Comparison of ENCODE assay signal across 1 cellular context in the genomic region with DNA sequence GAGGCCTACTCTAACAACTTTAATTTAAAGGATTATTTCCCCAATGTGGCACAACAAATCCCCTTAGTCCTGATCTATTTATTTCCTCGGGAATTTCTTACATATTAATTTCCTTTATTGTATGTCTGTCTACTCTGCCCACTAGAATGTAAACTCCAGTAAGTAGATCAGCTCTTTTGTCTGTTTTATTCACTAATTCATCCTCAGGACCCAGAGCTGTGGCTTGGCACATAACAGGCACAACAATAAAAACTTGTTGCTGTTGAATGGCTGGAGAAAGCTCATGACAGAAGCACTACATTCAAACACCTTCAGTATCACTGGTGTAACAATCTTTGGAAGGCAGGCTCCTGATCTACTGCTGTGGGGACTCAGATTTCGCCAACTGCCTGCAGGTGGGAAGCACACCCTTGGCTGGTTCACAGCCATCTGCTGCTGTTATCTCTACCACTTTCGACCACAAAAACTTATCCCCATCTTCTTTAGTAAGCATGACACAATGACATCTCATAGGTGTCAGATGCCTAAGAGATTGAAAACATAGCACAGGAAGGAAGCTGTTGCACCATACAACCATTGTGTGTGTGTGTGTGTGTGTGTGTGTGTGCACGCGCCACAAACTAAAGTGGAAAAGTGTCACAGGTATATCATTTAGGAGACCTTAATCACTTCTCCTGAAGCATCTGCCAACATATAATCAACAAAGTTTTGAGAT.
TF ChIP-seq lines count a peak whose summit lies in the region.

No MANE protein-coding gene starts in this region.

TF ChIP-seq in K562, 482 proteins besides CTCF, POLR2A, EP300 and RAD21 (continued from another document and continues in another):
- TF ChIP-seq, protein P1, sequence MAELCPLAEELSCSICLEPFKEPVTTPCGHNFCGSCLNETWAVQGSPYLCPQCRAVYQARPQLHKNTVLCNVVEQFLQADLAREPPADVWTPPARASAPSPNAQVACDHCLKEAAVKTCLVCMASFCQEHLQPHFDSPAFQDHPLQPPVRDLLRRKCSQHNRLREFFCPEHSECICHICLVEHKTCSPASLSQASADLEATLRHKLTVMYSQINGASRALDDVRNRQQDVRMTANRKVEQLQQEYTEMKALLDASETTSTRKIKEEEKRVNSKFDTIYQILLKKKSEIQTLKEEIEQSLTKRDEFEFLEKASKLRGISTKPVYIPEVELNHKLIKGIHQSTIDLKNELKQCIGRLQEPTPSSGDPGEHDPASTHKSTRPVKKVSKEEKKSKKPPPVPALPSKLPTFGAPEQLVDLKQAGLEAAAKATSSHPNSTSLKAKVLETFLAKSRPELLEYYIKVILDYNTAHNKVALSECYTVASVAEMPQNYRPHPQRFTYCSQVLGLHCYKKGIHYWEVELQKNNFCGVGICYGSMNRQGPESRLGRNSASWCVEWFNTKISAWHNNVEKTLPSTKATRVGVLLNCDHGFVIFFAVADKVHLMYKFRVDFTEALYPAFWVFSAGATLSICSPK (IDR thresholded peaks at IDR 0.05; ENCODE audit: borderline replicate concordance), result no peak
- TF ChIP-seq TAL1 (IDR thresholded peaks at IDR 0.05) (0 out of 2 replicates have a peak, but pooled peaks have one; percentile 99), ZNF589 (CRISPR knock-in tag; IDR thresholded peaks at IDR 0.05; ENCODE audit: low read depth) (peak; percentile 97), ZKSCAN8 (CRISPR knock-in tag; IDR thresholded peaks at IDR 0.05) (peak; percentile 94; the same call in 1 of the 2 replicates), ZMIZ1 (IDR thresholded peaks at IDR 0.05; ENCODE audit: low read depth in 2 of 2, low read length in 2 of 2) (peak in 1 of 2 experiments; percentile 96; a peak in 2 of 4 replicates), BDP1 (IDR thresholded peaks at IDR 0.05; ENCODE audit: insufficient read depth, insufficient read length) (no peak), ARHGAP35 (IDR thresholded peaks at IDR 0.05; ENCODE audit: partially characterized antibody) (no peak), MIER1 (IDR thresholded peaks at IDR 0.05; ENCODE audit: low read depth) (no peak; the same call in 1 of the 2 replicates), ZBTB11 (CRISPR knock-in tag; IDR thresholded peaks at IDR 0.05) (peak in 1 of 3 experiments; percentile 93; a peak in 2 of 6 replicates), MAZ (CRISPR knock-in tag; conservative IDR thresholded peaks at IDR 0.05 in 1 of 2, IDR thresholded peaks at IDR 0.05 in 1 of 2) (peak in 1 of 2 experiments; percentile 48; a peak in 3 of 4 replicates), ZNF23 (CRISPR knock-in tag; IDR thresholded peaks at IDR 0.05) (peak; percentile 65; the same call in 1 of the 2 replicates), TBL1XR1 (IDR thresholded peaks at IDR 0.05; ENCODE audit: low read length in 2 of 2) (peak; percentile 93 to 97), DDX20 (tag; IDR thresholded peaks at IDR 0.05; ENCODE audit: low read depth) (peak; percentile 25; the same call in 1 of the 2 replicates), SP1 (CRISPR knock-in tag; IDR thresholded peaks at IDR 0.05) (peak; percentile 88), TFAP4 (CRISPR knock-in tag; IDR thresholded peaks at IDR 0.05; ENCODE audit: borderline replicate concordance) (no peak), ZEB2 (IDR thresholded peaks at IDR 0.05) (peak; percentile 97), ARID3A (IDR thresholded peaks at IDR 0.05; ENCODE audit: borderline replicate concordance, low read depth, low read length) (peak; percentile 82; the same call in 1 of the 2 replicates), ZNF445 (CRISPR knock-in tag; IDR thresholded peaks at IDR 0.05; ENCODE audit: low read depth) (peak; percentile 47; the same call in 1 of the 2 replicates), THRB (CRISPR knock-in tag; conservative IDR thresholded peaks at IDR 0.05) (peak; percentile 41; the same call in 1 of the 2 replicates), E2F3 (CRISPR knock-in tag; IDR thresholded peaks at IDR 0.05) (peak; percentile 65; the same call in 1 of the 2 replicates)
- TF ChIP-seq, protein P2, sequence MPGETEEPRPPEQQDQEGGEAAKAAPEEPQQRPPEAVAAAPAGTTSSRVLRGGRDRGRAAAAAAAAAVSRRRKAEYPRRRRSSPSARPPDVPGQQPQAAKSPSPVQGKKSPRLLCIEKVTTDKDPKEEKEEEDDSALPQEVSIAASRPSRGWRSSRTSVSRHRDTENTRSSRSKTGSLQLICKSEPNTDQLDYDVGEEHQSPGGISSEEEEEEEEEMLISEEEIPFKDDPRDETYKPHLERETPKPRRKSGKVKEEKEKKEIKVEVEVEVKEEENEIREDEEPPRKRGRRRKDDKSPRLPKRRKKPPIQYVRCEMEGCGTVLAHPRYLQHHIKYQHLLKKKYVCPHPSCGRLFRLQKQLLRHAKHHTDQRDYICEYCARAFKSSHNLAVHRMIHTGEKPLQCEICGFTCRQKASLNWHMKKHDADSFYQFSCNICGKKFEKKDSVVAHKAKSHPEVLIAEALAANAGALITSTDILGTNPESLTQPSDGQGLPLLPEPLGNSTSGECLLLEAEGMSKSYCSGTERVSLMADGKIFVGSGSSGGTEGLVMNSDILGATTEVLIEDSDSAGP (CRISPR knock-in tag; IDR thresholded peaks at IDR 0.05), result peak; percentile 31; the same call in 1 of the 2 replicates
- TF ChIP-seq, protein P3, sequence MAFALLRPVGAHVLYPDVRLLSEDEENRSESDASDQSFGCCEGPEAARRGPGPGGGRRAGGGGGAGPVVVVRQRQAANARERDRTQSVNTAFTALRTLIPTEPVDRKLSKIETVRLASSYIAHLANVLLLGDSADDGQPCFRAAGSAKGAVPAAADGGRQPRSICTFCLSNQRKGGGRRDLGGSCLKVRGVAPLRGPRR (CRISPR knock-in tag; IDR thresholded peaks at IDR 0.05), result peak; percentile 86; the same call in 1 of the 2 replicates
- TF ChIP-seq, protein P4, sequence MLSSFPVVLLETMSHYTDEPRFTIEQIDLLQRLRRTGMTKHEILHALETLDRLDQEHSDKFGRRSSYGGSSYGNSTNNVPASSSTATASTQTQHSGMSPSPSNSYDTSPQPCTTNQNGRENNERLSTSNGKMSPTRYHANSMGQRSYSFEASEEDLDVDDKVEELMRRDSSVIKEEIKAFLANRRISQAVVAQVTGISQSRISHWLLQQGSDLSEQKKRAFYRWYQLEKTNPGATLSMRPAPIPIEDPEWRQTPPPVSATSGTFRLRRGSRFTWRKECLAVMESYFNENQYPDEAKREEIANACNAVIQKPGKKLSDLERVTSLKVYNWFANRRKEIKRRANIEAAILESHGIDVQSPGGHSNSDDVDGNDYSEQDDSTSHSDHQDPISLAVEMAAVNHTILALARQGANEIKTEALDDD (IDR thresholded peaks at IDR 0.05), result peak; percentile 54
- TF ChIP-seq, protein P5, sequence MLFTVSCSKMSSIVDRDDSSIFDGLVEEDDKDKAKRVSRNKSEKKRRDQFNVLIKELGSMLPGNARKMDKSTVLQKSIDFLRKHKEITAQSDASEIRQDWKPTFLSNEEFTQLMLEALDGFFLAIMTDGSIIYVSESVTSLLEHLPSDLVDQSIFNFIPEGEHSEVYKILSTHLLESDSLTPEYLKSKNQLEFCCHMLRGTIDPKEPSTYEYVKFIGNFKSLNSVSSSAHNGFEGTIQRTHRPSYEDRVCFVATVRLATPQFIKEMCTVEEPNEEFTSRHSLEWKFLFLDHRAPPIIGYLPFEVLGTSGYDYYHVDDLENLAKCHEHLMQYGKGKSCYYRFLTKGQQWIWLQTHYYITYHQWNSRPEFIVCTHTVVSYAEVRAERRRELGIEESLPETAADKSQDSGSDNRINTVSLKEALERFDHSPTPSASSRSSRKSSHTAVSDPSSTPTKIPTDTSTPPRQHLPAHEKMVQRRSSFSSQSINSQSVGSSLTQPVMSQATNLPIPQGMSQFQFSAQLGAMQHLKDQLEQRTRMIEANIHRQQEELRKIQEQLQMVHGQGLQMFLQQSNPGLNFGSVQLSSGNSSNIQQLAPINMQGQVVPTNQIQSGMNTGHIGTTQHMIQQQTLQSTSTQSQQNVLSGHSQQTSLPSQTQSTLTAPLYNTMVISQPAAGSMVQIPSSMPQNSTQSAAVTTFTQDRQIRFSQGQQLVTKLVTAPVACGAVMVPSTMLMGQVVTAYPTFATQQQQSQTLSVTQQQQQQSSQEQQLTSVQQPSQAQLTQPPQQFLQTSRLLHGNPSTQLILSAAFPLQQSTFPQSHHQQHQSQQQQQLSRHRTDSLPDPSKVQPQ (CRISPR knock-in tag; IDR thresholded peaks at IDR 0.05; ENCODE audit: borderline replicate concordance), result peak; percentile 73
- TF ChIP-seq, protein P6, sequence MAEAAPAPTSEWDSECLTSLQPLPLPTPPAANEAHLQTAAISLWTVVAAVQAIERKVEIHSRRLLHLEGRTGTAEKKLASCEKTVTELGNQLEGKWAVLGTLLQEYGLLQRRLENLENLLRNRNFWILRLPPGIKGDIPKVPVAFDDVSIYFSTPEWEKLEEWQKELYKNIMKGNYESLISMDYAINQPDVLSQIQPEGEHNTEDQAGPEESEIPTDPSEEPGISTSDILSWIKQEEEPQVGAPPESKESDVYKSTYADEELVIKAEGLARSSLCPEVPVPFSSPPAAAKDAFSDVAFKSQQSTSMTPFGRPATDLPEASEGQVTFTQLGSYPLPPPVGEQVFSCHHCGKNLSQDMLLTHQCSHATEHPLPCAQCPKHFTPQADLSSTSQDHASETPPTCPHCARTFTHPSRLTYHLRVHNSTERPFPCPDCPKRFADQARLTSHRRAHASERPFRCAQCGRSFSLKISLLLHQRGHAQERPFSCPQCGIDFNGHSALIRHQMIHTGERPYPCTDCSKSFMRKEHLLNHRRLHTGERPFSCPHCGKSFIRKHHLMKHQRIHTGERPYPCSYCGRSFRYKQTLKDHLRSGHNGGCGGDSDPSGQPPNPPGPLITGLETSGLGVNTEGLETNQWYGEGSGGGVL (CRISPR knock-in tag; IDR thresholded peaks at IDR 0.05), result peak; percentile 33; the same call in 1 of the 2 replicates
